8 cellular contexts compared by ENCODE assay signal in genomic region chr1:198377702-198378101, GRCh38.
"Had no signal": no experiment of that assay in that cellular context is flagged by ENCODE, and none has a peak within 500 bp of the region (broad histone marks: within the 10 kb centered on the region; RNA-seq: fewer than 3 reads in every experiment).

No MANE protein-coding gene starts in this region.

- H3K4me1 Mint-ChIP-seq: GM23338, H9 had no signal

- DNase-seq: H9, HCEC 1CT had no signal

- H2AFZ ChIP-seq: GM23338 had no signal

- H3K27ac ChIP-seq: HL-60 had no signal

- H3K27me3 Mint-ChIP-seq: IgD-negative memory B cell had no signal

- H3K4me3 ChIP-seq: GM23338 had no signal

- H3K4me2 ChIP-seq: GM23338 had no signal

- FAIRE-seq: H1, H54, HepG2 had no signal

- H3K4me3 Mint-ChIP-seq: GM23338, H9, IgD-negative memory B cell had no signal

- ATAC-seq: GM23338, HepG2 had no signal

- H3K27ac Mint-ChIP-seq: GM23338, H9, IgD-negative memory B cell had no signal

- H3K36me3 Mint-ChIP-seq: IgD-negative memory B cell had no signal
